Comparison of ENCODE assay signal across 26 cellular contexts in genomic region chr14:80872645-80873044, GRCh38.
"Had no signal": no experiment of that assay in that cellular context is flagged by ENCODE, and none has a peak within 500 bp of the region (broad histone marks: within the 10 kb centered on the region; RNA-seq: fewer than 3 reads in every experiment).

No MANE protein-coding gene starts in this region.

- H3K27ac Mint-ChIP-seq: activated CD4-positive, alpha-beta T cell treated with anti-CD3 and anti-CD28 coated beads, Interleukin-2, amount 10 ng/mL, durations not matched to agents 7 days and 5 days; activated CD8-positive, alpha-beta T cell treated with anti-CD3 and anti-CD28 coated beads, Interleukin-2, amount 10 ng/mL, durations not matched to agents 7 days and 5 days; activated naive CD4-positive, alpha-beta T cell treated with anti-CD3 and anti-CD28 coated beads, Interleukin-2, amount 50 U/mL, for 24 hours; effector memory CD8-positive, alpha-beta T cell; mesothelial cell of epicardium; nephron progenitor cell; stimulated activated memory B cell treated with anti-CD40 and anti-IgM and Interleukin-4, amounts not matched to agents 10 μg/mL and 1 μg/mL and 100 μg/mL, for 72 hours; T-cell; T-helper 2 cell treated with Interferon-gamma antibody and Interleukin-4, amounts not matched to agents 5 μg/mL and 100 μg/mL, for 36 hours had no signal

- H3K4me1 ChIP-seq: ascending aorta, esophagus muscularis mucosa, pancreas, psoas muscle, right lobe of liver, vagina had no signal

- H3K4me1 Mint-ChIP-seq: activated CD4-positive, alpha-beta T cell treated with anti-CD3 and anti-CD28 coated beads, Interleukin-2, amount 10 ng/mL, durations not matched to agents 7 days and 5 days; activated naive CD4-positive, alpha-beta T cell treated with anti-CD3 and anti-CD28 coated beads, Interleukin-2, amount 50 U/mL, for 24 hours; mesothelial cell of epicardium; nephron progenitor cell; stimulated activated memory B cell treated with anti-CD40 and anti-IgM and Interleukin-4, amounts not matched to agents 10 μg/mL and 1 μg/mL and 100 μg/mL, for 72 hours; T-cell had no signal

- H3K4me3 Mint-ChIP-seq: activated CD4-positive, alpha-beta T cell treated with anti-CD3 and anti-CD28 coated beads, Interleukin-2, amount 10 ng/mL, durations not matched to agents 7 days and 5 days; activated CD8-positive, alpha-beta T cell treated with anti-CD3 and anti-CD28 coated beads, Interleukin-2, amount 10 ng/mL, durations not matched to agents 7 days and 5 days; activated naive CD4-positive, alpha-beta T cell treated with anti-CD3 and anti-CD28 coated beads, Interleukin-2, amount 50 U/mL, for 24 hours; effector memory CD8-positive, alpha-beta T cell; mesothelial cell of epicardium; nephron progenitor cell; stimulated activated memory B cell treated with anti-CD40 and anti-IgM and Interleukin-4, amounts not matched to agents 10 μg/mL and 1 μg/mL and 100 μg/mL, for 72 hours; T-cell; T-helper 2 cell treated with Interferon-gamma antibody and Interleukin-4, amounts not matched to agents 5 μg/mL and 100 μg/mL, for 36 hours had no signal

- H3K36me3 ChIP-seq: ascending aorta, pancreas, right lobe of liver, WERI-Rb-1 had no signal

- ATAC-seq: activated CD8-positive, alpha-beta T cell treated with anti-CD3 and anti-CD28 coated beads, Interleukin-2, amount 10 ng/mL, durations not matched to agents 7 days and 5 days; effector memory CD8-positive, alpha-beta T cell; left ventricle myocardium superior; pancreas; psoas muscle; right lobe of liver; stimulated activated memory B cell treated with anti-CD40 and anti-IgM and Interleukin-4, amounts not matched to agents 10 μg/mL and 1 μg/mL and 100 μg/mL, for 72 hours; T-cell had no signal

- H3K27me3 ChIP-seq: ascending aorta, dorsolateral prefrontal cortex, esophagus muscularis mucosa, pancreas, right lobe of liver, vagina had no signal

- H3K4me3 ChIP-seq: ascending aorta, dorsolateral prefrontal cortex, esophagus muscularis mucosa, pancreas, psoas muscle, right lobe of liver, vagina had no signal

- DNase-seq: activated CD4-positive, alpha-beta T cell treated with anti-CD3 and anti-CD28 coated beads, Interleukin-2, amount 10 ng/mL, durations not matched to agents 7 days and 5 days; activated CD4-positive, CD25-positive, alpha-beta regulatory T cell treated with anti-CD3 and anti-CD28 coated beads, Interleukin-2, amount 50 U/mL, for 72 hours; activated CD8-positive, alpha-beta T cell treated with anti-CD3 and anti-CD28 coated beads, Interleukin-2, amount 10 ng/mL, durations not matched to agents 7 days and 5 days; activated gamma-delta T cell treated with Interleukin-2 at 50 U/mL for 16 hours; activated T-cell treated with anti-CD3 and anti-CD28 coated beads, Interleukin-2, amount 50 U/mL, for 1 hour; central memory CD4-positive, alpha-beta T cell; dorsolateral prefrontal cortex; effector memory CD8-positive, alpha-beta T cell; hippocampal formation; left ventricle myocardium superior; mammary epithelial cell; nephron progenitor cell; pancreas; psoas muscle; right lobe of liver; small intestine; T-cell; trophoblast cell; WERI-Rb-1 had no signal

- H3K9me3 ChIP-seq: pancreas had no signal

- H3K27me3 Mint-ChIP-seq: activated CD4-positive, alpha-beta T cell treated with anti-CD3 and anti-CD28 coated beads, Interleukin-2, amount 10 ng/mL, durations not matched to agents 7 days and 5 days; activated naive CD4-positive, alpha-beta T cell treated with anti-CD3 and anti-CD28 coated beads, Interleukin-2, amount 50 U/mL, for 24 hours; effector memory CD8-positive, alpha-beta T cell; stimulated activated memory B cell treated with anti-CD40 and anti-IgM and Interleukin-4, amounts not matched to agents 10 μg/mL and 1 μg/mL and 100 μg/mL, for 72 hours; T-cell had no signal

- H3K27ac ChIP-seq: ascending aorta, dorsolateral prefrontal cortex, esophagus muscularis mucosa, pancreas, psoas muscle, right lobe of liver, vagina, WERI-Rb-1 had no signal
